In the genomic region with DNA sequence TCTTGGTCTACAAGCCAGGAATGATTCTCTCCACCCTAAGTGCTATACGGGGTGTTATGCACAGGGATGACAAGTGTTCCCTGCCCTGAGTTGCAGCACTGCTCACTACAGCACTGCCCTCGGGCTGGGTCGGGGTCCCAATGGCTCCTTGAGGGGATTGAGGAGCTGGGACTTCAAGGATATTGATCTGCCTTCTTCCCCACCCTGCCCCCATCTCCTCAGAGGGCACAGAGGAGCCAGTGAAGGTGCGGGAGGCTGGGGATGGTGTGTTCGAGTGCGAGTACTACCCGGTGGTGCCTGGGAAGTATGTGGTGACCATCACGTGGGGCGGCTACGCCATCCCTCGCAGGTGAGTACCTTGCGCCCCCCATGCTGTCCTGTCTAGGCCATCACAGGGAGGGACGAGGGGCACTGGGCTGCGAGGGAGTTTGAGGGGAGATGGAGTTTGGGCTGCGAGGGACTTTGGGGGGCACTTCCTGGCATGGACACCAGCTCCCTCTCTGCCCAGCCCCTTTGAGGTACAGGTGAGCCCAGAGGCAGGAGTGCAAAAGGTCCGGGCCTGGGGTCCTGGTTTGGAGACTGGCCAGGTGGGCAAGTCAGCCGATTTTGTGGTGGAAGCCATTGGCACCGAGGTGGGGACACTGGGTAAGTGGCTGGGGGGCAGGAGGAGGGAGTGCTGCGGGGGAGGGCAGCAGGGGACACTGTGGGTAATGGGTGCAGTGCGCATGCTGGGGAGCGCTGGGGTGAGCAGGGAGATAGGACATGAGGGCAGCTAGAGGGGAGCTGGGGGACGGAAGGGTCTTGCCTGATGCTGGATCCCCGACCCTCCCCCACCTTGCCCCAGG, we compare ENCODE assay signal across 1 cellular context.
A peak's percentile ranks its signal among the peaks of the same experiment; 100 is the strongest.
TF ChIP-seq lines count a peak whose summit lies in the region.

No MANE protein-coding gene starts in this region.

TF ChIP-seq in K562, 482 proteins besides CTCF, POLR2A, EP300 and RAD21:
- TF ChIP-seq POLR2AphosphoS5 (IDR thresholded peaks at IDR 0.05; ENCODE audit: control insufficient read depth, insufficient read depth, low read depth, low read length) (peak; percentile 7; the same call in 1 of the 2 replicates), BACH1 (tag; IDR thresholded peaks at IDR 0.05) (no peak), E2F3 (CRISPR knock-in tag; IDR thresholded peaks at IDR 0.05) (no peak), MEF2D (tag; conservative IDR thresholded peaks at IDR 0.05; ENCODE audit: low read depth) (no peak), RBFOX2 (IDR thresholded peaks at IDR 0.05; ENCODE audit: low read depth, low read length) (peak; percentile 67)
- TF ChIP-seq, protein P1, sequence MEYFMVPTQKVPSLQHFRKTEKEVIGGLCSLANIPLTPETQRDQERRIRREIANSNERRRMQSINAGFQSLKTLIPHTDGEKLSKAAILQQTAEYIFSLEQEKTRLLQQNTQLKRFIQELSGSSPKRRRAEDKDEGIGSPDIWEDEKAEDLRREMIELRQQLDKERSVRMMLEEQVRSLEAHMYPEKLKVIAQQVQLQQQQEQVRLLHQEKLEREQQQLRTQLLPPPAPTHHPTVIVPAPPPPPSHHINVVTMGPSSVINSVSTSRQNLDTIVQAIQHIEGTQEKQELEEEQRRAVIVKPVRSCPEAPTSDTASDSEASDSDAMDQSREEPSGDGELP (CRISPR knock-in tag; IDR thresholded peaks at IDR 0.05; ENCODE audit: borderline replicate concordance) = 0 out of 2 replicates have a peak, but pooled peaks have one; percentile 7
- TF ChIP-seq, protein P2, sequence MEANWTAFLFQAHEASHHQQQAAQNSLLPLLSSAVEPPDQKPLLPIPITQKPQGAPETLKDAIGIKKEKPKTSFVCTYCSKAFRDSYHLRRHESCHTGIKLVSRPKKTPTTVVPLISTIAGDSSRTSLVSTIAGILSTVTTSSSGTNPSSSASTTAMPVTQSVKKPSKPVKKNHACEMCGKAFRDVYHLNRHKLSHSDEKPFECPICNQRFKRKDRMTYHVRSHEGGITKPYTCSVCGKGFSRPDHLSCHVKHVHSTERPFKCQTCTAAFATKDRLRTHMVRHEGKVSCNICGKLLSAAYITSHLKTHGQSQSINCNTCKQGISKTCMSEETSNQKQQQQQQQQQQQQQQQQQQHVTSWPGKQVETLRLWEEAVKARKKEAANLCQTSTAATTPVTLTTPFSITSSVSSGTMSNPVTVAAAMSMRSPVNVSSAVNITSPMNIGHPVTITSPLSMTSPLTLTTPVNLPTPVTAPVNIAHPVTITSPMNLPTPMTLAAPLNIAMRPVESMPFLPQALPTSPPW (CRISPR knock-in tag; IDR thresholded peaks at IDR 0.05) = no peak
